In genomic region chr6:170552765-170553685, GRCh38 we compare ENCODE assay signal across 8 cellular contexts. TPM values are rescaled to one million over a fixed set of nuclear protein-coding genes. Genes with fewer than 3 reads are reported as not detected.
A peak's percentile ranks its signal among the peaks of the same experiment; 100 is the strongest.
DNase-seq lines count a peak whose midpoint lies in the region; ATAC-seq and TF ChIP-seq lines count a peak whose summit lies in the region.

Gene PSMB1, minus strand, starts transcription at chr6:170553307. Its CDS starts 65 bp downstream, at chr6:170553242.

- no peak within 1 kb of the TSS for H3K4me3 Mint-ChIP-seq in activated T-helper 1 cell treated with anti-CD3 and anti-CD28 coated beads, Interleukin-12 subunit alpha, Interleukin-12 subunit beta, Interleukin-2, Interleukin-4 antibody, amounts not matched to agents 30 ng/mL and 10 ng/mL and 1 ng/mL, durations not matched to agents 14 hours and 24 hours and 36 hours
- H3K4me3 Mint-ChIP-seq in naive B cell = no peak within 1 kb of the TSS
- H3K4me3 Mint-ChIP-seq in stimulated activated memory B cell treated with anti-CD40 and anti-IgM and Interleukin-4, amounts not matched to agents 10 μg/mL and 1 μg/mL and 100 μg/mL, for 72 hours = no peak within 1 kb of the TSS

- H3K36me3 ChIP-seq in DND-41 (ENCODE audit: insufficient read depth, low read length) (peaks cover 47% of the 10 kb centered on the region), Karpas-422 (ENCODE audit: insufficient read depth, low read length) (peaks cover 24% of the 10 kb centered on the region; the same call in 1 of the 2 replicates), fibroblast of lung (ENCODE audit: control insufficient read depth, insufficient read depth, low read length) (peaks cover 2% of the 10 kb centered on the region)

- H3K27me3 Mint-ChIP-seq in activated T-helper 1 cell treated with anti-CD3 and anti-CD28 coated beads, Interleukin-12 subunit alpha, Interleukin-12 subunit beta, Interleukin-2, Interleukin-4 antibody, amounts not matched to agents 30 ng/mL and 10 ng/mL and 1 ng/mL, durations not matched to agents 14 hours and 24 hours and 36 hours (ENCODE audit: insufficient read depth) = no peaks in the 10 kb centered on the region
- H3K27me3 Mint-ChIP-seq in naive B cell = no peaks in the 10 kb centered on the region
- no peaks in the 10 kb centered on the region for H3K27me3 Mint-ChIP-seq in stimulated activated memory B cell treated with anti-CD40 and anti-IgM and Interleukin-4, amounts not matched to agents 10 μg/mL and 1 μg/mL and 100 μg/mL, for 72 hours

- H4K20me1 ChIP-seq in DND-41 (ENCODE audit: insufficient read depth, low read length) (peaks cover 55% of the 10 kb centered on the region), Karpas-422 (ENCODE audit: insufficient read depth, low read depth, low read length) (peaks cover 45% of the 10 kb centered on the region), fibroblast of lung (ENCODE audit: control insufficient read depth, extremely low read depth, insufficient read depth, low read length) (no peaks in the 10 kb centered on the region)

- peak within 1 kb of the TSS; percentile 94 for H3K27ac ChIP-seq in DND-41 (ENCODE audit: low read length)
- peak within 1 kb of the TSS; percentile 66 for H3K27ac ChIP-seq in Karpas-422 (ENCODE audit: low read length)
- H3K27ac ChIP-seq in fibroblast of lung (ENCODE audit: insufficient read depth, low read length) = peak within 1 kb of the TSS; percentile 97

- DNase-seq in DND-41 (peak; percentile 88), Karpas-422 (peak; percentile 95), RPMI7951 (ENCODE audit: low read depth) (peak; percentile 95), fibroblast of lung (ENCODE audit: low read depth in 2 of 2) (peak; percentile 95 to 97), naive B cell (peak; percentile 70)
- peak; percentile 79 for DNase-seq in activated T-helper 1 cell treated with anti-CD3 and anti-CD28 coated beads, Interleukin-12 subunit alpha, Interleukin-12 subunit beta, Interleukin-2, Interleukin-4 antibody, amounts not matched to agents 30 ng/mL and 10 ng/mL and 1 ng/mL, durations not matched to agents 14 hours and 24 hours and 36 hours (ENCODE audit: low spot score)

- ATAC-seq in DND-41 (ENCODE audit: insufficient read depth, low read depth) (peak; percentile 68), GM21825 (IDR thresholded peaks at IDR 0.05; ENCODE audit: unreplicated experiment) (peak; percentile 56), naive B cell (ENCODE audit: low read depth in 2 of 2) (peak; percentile 29 to 35)
- peak; percentile 74 for ATAC-seq in stimulated activated memory B cell treated with anti-CD40 and anti-IgM and Interleukin-4, amounts not matched to agents 10 μg/mL and 1 μg/mL and 100 μg/mL, for 72 hours

- peaks cover 23% of the 10 kb centered on the region for H3K36me3 Mint-ChIP-seq in activated T-helper 1 cell treated with anti-CD3 and anti-CD28 coated beads, Interleukin-12 subunit alpha, Interleukin-12 subunit beta, Interleukin-2, Interleukin-4 antibody, amounts not matched to agents 30 ng/mL and 10 ng/mL and 1 ng/mL, durations not matched to agents 14 hours and 24 hours and 36 hours (ENCODE audit: low read depth)
- H3K36me3 Mint-ChIP-seq in naive B cell = peaks cover 0 to 9% of the 10 kb centered on the region in 2 donors
- peaks cover 30% of the 10 kb centered on the region for H3K36me3 Mint-ChIP-seq in stimulated activated memory B cell treated with anti-CD40 and anti-IgM and Interleukin-4, amounts not matched to agents 10 μg/mL and 1 μg/mL and 100 μg/mL, for 72 hours

- H2AFZ ChIP-seq in DND-41 (ENCODE audit: low read depth, low read length) = peak within 1 kb of the TSS; percentile 82
- H2AFZ ChIP-seq in Karpas-422 (ENCODE audit: low read length) = peak within 1 kb of the TSS; percentile 99
- peak within 1 kb of the TSS; percentile 94 for H2AFZ ChIP-seq in fibroblast of lung (ENCODE audit: low read length)

- H3K79me2 ChIP-seq in DND-41 (ENCODE audit: insufficient read depth, low read length) = peaks cover 95% of the 10 kb centered on the region
- H3K79me2 ChIP-seq in Karpas-422 (ENCODE audit: low read length) = peaks cover 90% of the 10 kb centered on the region
- peaks cover 79% of the 10 kb centered on the region for H3K79me2 ChIP-seq in fibroblast of lung (ENCODE audit: control insufficient read depth, insufficient read depth, low read length)

- no peak within 1 kb of the TSS for H3K27ac Mint-ChIP-seq in activated T-helper 1 cell treated with anti-CD3 and anti-CD28 coated beads, Interleukin-12 subunit alpha, Interleukin-12 subunit beta, Interleukin-2, Interleukin-4 antibody, amounts not matched to agents 30 ng/mL and 10 ng/mL and 1 ng/mL, durations not matched to agents 14 hours and 24 hours and 36 hours
- H3K27ac Mint-ChIP-seq in naive B cell = peak within 1 kb of the TSS in 1 of 6 donors; percentile 84
- no peak within 1 kb of the TSS for H3K27ac Mint-ChIP-seq in stimulated activated memory B cell treated with anti-CD40 and anti-IgM and Interleukin-4, amounts not matched to agents 10 μg/mL and 1 μg/mL and 100 μg/mL, for 72 hours

- peak within 1 kb of the TSS; percentile 90 to 91 for H3K4me3 ChIP-seq in DND-41 (ENCODE audit: low read depth in 1 of 2, low read length in 2 of 2)
- peak within 1 kb of the TSS; percentile 98 for H3K4me3 ChIP-seq in Karpas-422 (ENCODE audit: low read length)
- peak within 1 kb of the TSS; percentile 71 to 100 (median 90) for H3K4me3 ChIP-seq in fibroblast of lung (replicated peaks in 1 of 4; ENCODE audit: control extremely low read depth in 1 of 4, insufficient read depth in 1 of 4, low read depth in 3 of 4, low read length in 4 of 4)

- intact Hi-C loops in activated T-helper 1 cell treated with anti-CD3 and anti-CD28 coated beads, Interleukin-12 subunit alpha, Interleukin-12 subunit beta, Interleukin-2, Interleukin-4 antibody, amounts not matched to agents 30 ng/mL and 10 ng/mL and 1 ng/mL, durations not matched to agents 14 hours and 24 hours and 36 hours (cut with micrococcal nuclease) = no loop called here

- H3K9ac ChIP-seq in DND-41 (ENCODE audit: low read depth, low read length) = peak within 1 kb of the TSS; percentile 78
- peak within 1 kb of the TSS; percentile 95 for H3K9ac ChIP-seq in Karpas-422 (ENCODE audit: low read length)
- H3K9ac ChIP-seq in fibroblast of lung (ENCODE audit: insufficient read depth, low read length) = peak within 1 kb of the TSS; percentile 90

- H3K4me1 ChIP-seq in DND-41 (ENCODE audit: insufficient read depth, low read length) (peaks cover 54% of the 10 kb centered on the region), Karpas-422 (ENCODE audit: low read length) (peaks cover 33% of the 10 kb centered on the region), fibroblast of lung (ENCODE audit: control insufficient read depth, extremely low read depth, insufficient read depth, low read length) (peaks cover 5% of the 10 kb centered on the region)

- peak within 1 kb of the TSS; percentile 87 for H3K4me2 ChIP-seq in DND-41 (ENCODE audit: insufficient read depth, low read length)
- H3K4me2 ChIP-seq in Karpas-422 (ENCODE audit: low read depth, low read length, poor library complexity, severe bottlenecking) = peak within 1 kb of the TSS; percentile 100
- peak within 1 kb of the TSS; percentile 98 for H3K4me2 ChIP-seq in fibroblast of lung (ENCODE audit: extremely low read depth, insufficient read depth, low read length)

- H3K27me3 ChIP-seq in DND-41 (ENCODE audit: insufficient read depth, low read length, poor library complexity) (no peaks in the 10 kb centered on the region), Karpas-422 (ENCODE audit: low read length) (no peaks in the 10 kb centered on the region), fibroblast of lung (ENCODE audit: control insufficient read depth, insufficient read depth, low read length) (no peaks in the 10 kb centered on the region)

- H3K9me3 Mint-ChIP-seq in activated T-helper 1 cell treated with anti-CD3 and anti-CD28 coated beads, Interleukin-12 subunit alpha, Interleukin-12 subunit beta, Interleukin-2, Interleukin-4 antibody, amounts not matched to agents 30 ng/mL and 10 ng/mL and 1 ng/mL, durations not matched to agents 14 hours and 24 hours and 36 hours = no peaks in the 10 kb centered on the region
- H3K9me3 Mint-ChIP-seq in naive B cell = no peaks in the 10 kb centered on the region
- H3K9me3 Mint-ChIP-seq in stimulated activated memory B cell treated with anti-CD40 and anti-IgM and Interleukin-4, amounts not matched to agents 10 μg/mL and 1 μg/mL and 100 μg/mL, for 72 hours = no peaks in the 10 kb centered on the region

- H3K9me3 ChIP-seq in DND-41 (ENCODE audit: insufficient read depth, low read length, severe bottlenecking) (no peaks in the 10 kb centered on the region), Karpas-422 (ENCODE audit: low read length) (no peaks in the 10 kb centered on the region), fibroblast of lung (ENCODE audit: control insufficient read depth, insufficient read depth, low read depth, low read length) (no peaks in the 10 kb centered on the region)

- TF ChIP-seq CTCF in DND-41 (IDR thresholded peaks at IDR 0.05; ENCODE audit: borderline replicate concordance, extremely low read depth, low read length, poor library complexity, severe bottlenecking) = no peak
- TF ChIP-seq CTCF in fibroblast of lung (conservative IDR thresholded peaks at IDR 0.05 in 1 of 2, IDR thresholded peaks at IDR 0.05 in 1 of 2; ENCODE audit: low read depth in 1 of 2, low read length in 2 of 2) = no peak

- no peaks in the 10 kb centered on the region for H3K9me2 ChIP-seq in Karpas-422 (replicated peaks; ENCODE audit: insufficient read depth, low read length)

- peaks cover 31% of the 10 kb centered on the region for H3K4me1 Mint-ChIP-seq in activated T-helper 1 cell treated with anti-CD3 and anti-CD28 coated beads, Interleukin-12 subunit alpha, Interleukin-12 subunit beta, Interleukin-2, Interleukin-4 antibody, amounts not matched to agents 30 ng/mL and 10 ng/mL and 1 ng/mL, durations not matched to agents 14 hours and 24 hours and 36 hours (ENCODE audit: low read depth)
- H3K4me1 Mint-ChIP-seq in naive B cell = peaks cover 11 to 39% (median 30%) of the 10 kb centered on the region in 3 donors
- H3K4me1 Mint-ChIP-seq in stimulated activated memory B cell treated with anti-CD40 and anti-IgM and Interleukin-4, amounts not matched to agents 10 μg/mL and 1 μg/mL and 100 μg/mL, for 72 hours = peaks cover 28% of the 10 kb centered on the region

RNA-seq across cellular contexts. Expression of gene PSMB1, which starts in this region (rescaled TPM):
- total RNA-seq in Karpas-422 (2014; rRNA removed; shearing (Covaris generic); ENCODE audit: low replicate concordance) = 208 and 309 TPM in 2 replicates
- 733 and 830 TPM in 2 replicates for total RNA-seq in RPMI7951 (2014; rRNA removed; shearing (Covaris generic))
- 264 and 265 TPM in 2 replicates for total RNA-seq in activated T-helper 1 cell treated with anti-CD3 and anti-CD28 coated beads, Interleukin-12 subunit alpha, Interleukin-12 subunit beta, Interleukin-2, Interleukin-4 antibody, amounts not matched to agents 30 ng/mL and 10 ng/mL and 1 ng/mL, durations not matched to agents 14 hours and 24 hours and 36 hours
- total RNA-seq in fibroblast of lung = 227 and 245 TPM in 2 replicates
- 489 and 585 TPM in 2 replicates for polyA plus RNA-seq in fibroblast of lung
- polyA plus RNA-seq in fibroblast of lung (2012) = 289 and 347 TPM in 2 replicates
- polyA minus RNA-seq in fibroblast of lung (ENCODE audit: low replicate concordance) = 119 and 149 TPM in 2 replicates
- 100 to 1,000 TPM; 389 to 612 (median 483) TPM for polyA plus RNA-seq in naive B cell (ENCODE audit: low read depth in 6 of 6)

Comparison
In these comparisons a context has a peak if more than half of its experiments do, and no peak if none do; other contexts are left out.
1. Peak in every context shown above with its lines: DNase-seq, ATAC-seq, H3K4me3 ChIP-seq and H3K27ac ChIP-seq.